Comparison of ENCODE assay signal across 12 cellular contexts in genomic region chr1:225847610-225848009, GRCh38. TPM values are rescaled to one million over a fixed set of nuclear protein-coding genes. Genes with fewer than 3 reads are reported as not detected.
DNase-seq lines count a peak whose midpoint lies in the region; ATAC-seq and TF ChIP-seq lines count a peak whose summit lies in the region.
"Had no signal": no experiment of that assay in that cellular context is flagged by ENCODE, and none has a peak within 500 bp of the region (broad histone marks: within the 10 kb centered on the region; RNA-seq: fewer than 3 reads in every experiment).

No MANE protein-coding gene starts in this region.

- H3K4me3 ChIP-seq in OCI-LY1 (ENCODE audit: low read depth, low read length, poor library complexity, severe bottlenecking) (no peak overlapping the region), esophagus muscularis mucosa (no peak overlapping the region)
- no peak overlapping the region for H3K4me3 ChIP-seq in naive thymus-derived CD4-positive, alpha-beta T cell (ENCODE audit: low read length)
- H3K4me3 ChIP-seq: ovary had no signal

- TF ChIP-seq CTCF in OCI-LY1 (IDR thresholded peaks at IDR 0.05; ENCODE audit: low read length) (no peak), MCF 10A (IDR thresholded peaks at IDR 0.05; ENCODE audit: unreplicated experiment) (no peak), esophagus muscularis mucosa (IDR thresholded peaks at IDR 0.05) (no peak)

- no peaks in the 10 kb centered on the region for H3K27me3 ChIP-seq in OCI-LY1 (ENCODE audit: insufficient read depth, low read length)
- H3K27me3 ChIP-seq in naive thymus-derived CD4-positive, alpha-beta T cell (ENCODE audit: control insufficient read depth in 2 of 2, insufficient read depth in 2 of 2, low read length in 2 of 2): no peaks in the 10 kb centered on the region
- no peaks in the 10 kb centered on the region for H3K27me3 ChIP-seq in esophagus muscularis mucosa
- H3K27me3 ChIP-seq: brain microvascular endothelial cell, ovary had no signal

- H3K9me3 Mint-ChIP-seq in naive thymus-derived CD4-positive, alpha-beta T cell: peaks cover 0 to 2% (median 0%) of the 10 kb centered on the region in 11 donors
- no peaks in the 10 kb centered on the region for H3K9me3 Mint-ChIP-seq in MCF 10A (ENCODE audit: unreplicated experiment)
- no peaks in the 10 kb centered on the region for H3K9me3 Mint-ChIP-seq in activated CD4-positive, alpha-beta T cell treated with anti-CD3 and anti-CD28 coated beads for 36 hours (ENCODE audit: low read depth)

- H3F3A ChIP-seq in OCI-LY1 (ENCODE audit: insufficient read depth, low read length): no peaks in the 10 kb centered on the region

- no peaks in the 10 kb centered on the region for H3K9me2 ChIP-seq in OCI-LY1 (ENCODE audit: low read depth, low read length)

- intact Hi-C loops in naive thymus-derived CD4-positive, alpha-beta T cell (cut with micrococcal nuclease): loop anchor here (1.0 to 5.0 kb wide), 6 partner anchors 19 to 370 kb away; partner anchors contain the start of gene SRP9 (in 2 of the 2)
- intact Hi-C loops in MCF 10A (cut with micrococcal nuclease): loop anchor here (5.0 kb wide), 2 partner anchors 130 to 290 kb away; no protein-coding TSS in a partner anchor
- intact Hi-C loops in activated CD4-positive, alpha-beta T cell treated with anti-CD3 and anti-CD28 coated beads for 36 hours (cut with DNase I, micrococcal nuclease): loop anchor here (2.0 to 10.0 kb wide), 2 partner anchors 373 kb away; no protein-coding TSS in a partner anchor
- intact Hi-C loops in esophagus muscularis mucosa (cut with DNase I): loop anchor here (2.0 to 10.0 kb wide), 4 partner anchors 37 to 373 kb away; partner anchors contain the start of gene EPHX1

- 80% methylated on average over 1 of the region's 4 CpGs for WGBS in esophagus muscularis mucosa

- peaks cover 27 to 61% (median 47%) of the 10 kb centered on the region in 7 donors for H3K4me1 Mint-ChIP-seq in naive thymus-derived CD4-positive, alpha-beta T cell
- no peaks in the 10 kb centered on the region for H3K4me1 Mint-ChIP-seq in MCF 10A (ENCODE audit: insufficient read depth, unreplicated experiment)
- peaks cover 42% of the 10 kb centered on the region for H3K4me1 Mint-ChIP-seq in activated CD4-positive, alpha-beta T cell treated with anti-CD3 and anti-CD28 coated beads for 36 hours

- H3K36me3 ChIP-seq in OCI-LY1 (ENCODE audit: insufficient read depth, low read length): no peaks in the 10 kb centered on the region; the same call in 1 of the 2 replicates
- H3K36me3 ChIP-seq in naive thymus-derived CD4-positive, alpha-beta T cell (ENCODE audit: control insufficient read depth in 2 of 3, insufficient read depth in 3 of 3, low read length in 3 of 3): peaks cover 12 to 72% (median 17%) of the 10 kb centered on the region in 3 experiments
- peaks cover 28 to 92% (median 83%) of the 10 kb centered on the region in 4 donors for H3K36me3 ChIP-seq in esophagus muscularis mucosa
- H3K36me3 ChIP-seq: brain microvascular endothelial cell, ovary had no signal

- DNase-seq in naive thymus-derived CD4-positive, alpha-beta T cell: no peak
- DNase-seq in MCF 10A (ENCODE audit: unreplicated experiment): no peak
- no peak for DNase-seq in activated CD4-positive, alpha-beta T cell treated with anti-CD3 and anti-CD28 coated beads for 36 hours
- DNase-seq in esophagus muscularis mucosa (ENCODE audit: extremely low spot score): no peak
- DNase-seq: brain microvascular endothelial cell, HCEC 1CT, ovary had no signal

- peak overlapping the region in 3 of 10 donors; percentile 66 to 78 (median 77) for H3K4me3 Mint-ChIP-seq in naive thymus-derived CD4-positive, alpha-beta T cell
- H3K4me3 Mint-ChIP-seq in MCF 10A (ENCODE audit: unreplicated experiment): no peak overlapping the region
- H3K4me3 Mint-ChIP-seq in activated CD4-positive, alpha-beta T cell treated with anti-CD3 and anti-CD28 coated beads for 36 hours: no peak overlapping the region
- H3K4me3 Mint-ChIP-seq: WTC11 had no signal

- CTCF ChIA-PET in naive thymus-derived CD4-positive, alpha-beta T cell (lab: Charles Lee): interaction anchor here (0.5 to 1.2 kb wide), 3 partner anchors 23 to 63 kb away, joined by 3 to 4 read pairs (median 3); no protein-coding TSS in a partner anchor
- CTCF ChIA-PET in MCF 10A (lab: Yijun Ruan, JAX): interaction anchor here (0.9 to 6.3 kb wide), 7 partner anchors 10 to 374 kb away, joined by 3 to 58 read pairs (median 5); partner anchors contain the start of gene SRP9
- CTCF ChIA-PET in activated CD4-positive, alpha-beta T cell treated with anti-CD3 and anti-CD28 coated beads for 36 hours (lab: Charles Lee): no interaction called here

- POLR2A ChIA-PET in naive thymus-derived CD4-positive, alpha-beta T cell (lab: Charles Lee): interaction anchor here (0.8 to 3.8 kb wide), 4 partner anchors 34 to 151 kb away, joined by 4 to 21 read pairs (median 13); partner anchors contain the start of genes PYCR2, SRP9 and TMEM63A
- POLR2A ChIA-PET in MCF 10A (lab: Yijun Ruan, JAX): interaction anchor here (0.7 to 3.0 kb wide), 2 partner anchors 69 to 370 kb away, joined by 3 to 22 read pairs; partner anchors contain the start of gene SRP9
- POLR2A ChIA-PET in activated CD4-positive, alpha-beta T cell treated with anti-CD3 and anti-CD28 coated beads for 36 hours (lab: Charles Lee): interaction anchor here (0.6 kb wide), 1 partner anchor 387 kb away, joined by 3 read pairs; no protein-coding TSS in a partner anchor

- peak; percentile 5 for ATAC-seq in GM19351 (IDR thresholded peaks at IDR 0.05; ENCODE audit: unreplicated experiment)
- peak; percentile 0 for ATAC-seq in HG02884 (IDR thresholded peaks at IDR 0.05; ENCODE audit: unreplicated experiment)
- no peak for ATAC-seq in naive thymus-derived CD4-positive, alpha-beta T cell
- ATAC-seq in activated CD4-positive, alpha-beta T cell treated with anti-CD3 and anti-CD28 coated beads for 36 hours: no peak
- no peak for ATAC-seq in HG03354 (IDR thresholded peaks at IDR 0.05; ENCODE audit: poor library complexity, severe bottlenecking, unreplicated experiment)
- ATAC-seq: WTC11 had no signal

- H4K20me1 ChIP-seq in OCI-LY1 (ENCODE audit: insufficient read depth, low read length): no peaks in the 10 kb centered on the region

- no peaks in the 10 kb centered on the region for H3K27me3 Mint-ChIP-seq in naive thymus-derived CD4-positive, alpha-beta T cell
- no peaks in the 10 kb centered on the region for H3K27me3 Mint-ChIP-seq in MCF 10A (ENCODE audit: insufficient read depth, unreplicated experiment)
- H3K27me3 Mint-ChIP-seq in activated CD4-positive, alpha-beta T cell treated with anti-CD3 and anti-CD28 coated beads for 36 hours: no peaks in the 10 kb centered on the region

- no peak for TF ChIP-seq POLR2A in esophagus muscularis mucosa (IDR thresholded peaks at IDR 0.05; ENCODE audit: low read depth)

- no TSS peak for BruUV-seq in MCF 10A (replicated peaks; lab: Mats Ljungman, UMichigan)

- H3K27ac Mint-ChIP-seq in naive thymus-derived CD4-positive, alpha-beta T cell: peak overlapping the region in 8 of 9 donors; percentile 76 to 98 (median 91)
- no peak overlapping the region for H3K27ac Mint-ChIP-seq in MCF 10A (ENCODE audit: low read depth, unreplicated experiment)
- no peak overlapping the region for H3K27ac Mint-ChIP-seq in activated CD4-positive, alpha-beta T cell treated with anti-CD3 and anti-CD28 coated beads for 36 hours

- no peak overlapping the region for H2AFZ ChIP-seq in OCI-LY1 (ENCODE audit: low read length)

- H3K9me3 ChIP-seq in OCI-LY1 (ENCODE audit: low read length) (no peaks in the 10 kb centered on the region; the same call in 1 of the 2 replicates), esophagus muscularis mucosa (no peaks in the 10 kb centered on the region)
- H3K9me3 ChIP-seq in naive thymus-derived CD4-positive, alpha-beta T cell (ENCODE audit: control insufficient read depth in 2 of 3, low read length in 3 of 3): no peaks in the 10 kb centered on the region
- H3K9me3 ChIP-seq: ovary had no signal

- peaks cover 33% of the 10 kb centered on the region for H3K4me1 ChIP-seq in OCI-LY1 (ENCODE audit: insufficient read depth, low read length, severe bottlenecking)
- peaks cover 31 to 47% of the 10 kb centered on the region in 2 donors for H3K4me1 ChIP-seq in naive thymus-derived CD4-positive, alpha-beta T cell (ENCODE audit: control insufficient read depth in 2 of 2, insufficient read depth in 2 of 2, low read length in 2 of 2)
- peaks cover 10 to 34% (median 15%) of the 10 kb centered on the region in 4 donors for H3K4me1 ChIP-seq in esophagus muscularis mucosa

- peak overlapping the region; percentile 52; the same call in 1 of the 2 replicates for H3K4me2 ChIP-seq in OCI-LY1 (ENCODE audit: low read length)

- H3K27ac ChIP-seq in OCI-LY1 (ENCODE audit: low read depth, low read length, poor library complexity, severe bottlenecking): peak overlapping the region; percentile 90
- peak overlapping the region; percentile 63 for H3K27ac ChIP-seq in naive thymus-derived CD4-positive, alpha-beta T cell (ENCODE audit: low read depth, low read length)
- H3K27ac ChIP-seq in esophagus muscularis mucosa (replicated peaks in 1 of 4): no peak overlapping the region

- no peak for TF ChIP-seq EP300 in esophagus muscularis mucosa (IDR thresholded peaks at IDR 0.05)

- peaks cover 4 to 35% (median 16%) of the 10 kb centered on the region in 5 donors for H3K36me3 Mint-ChIP-seq in naive thymus-derived CD4-positive, alpha-beta T cell
- peaks cover 36% of the 10 kb centered on the region for H3K36me3 Mint-ChIP-seq in MCF 10A (ENCODE audit: insufficient read depth, unreplicated experiment)
- H3K36me3 Mint-ChIP-seq in activated CD4-positive, alpha-beta T cell treated with anti-CD3 and anti-CD28 coated beads for 36 hours (ENCODE audit: low read depth): peaks cover 32% of the 10 kb centered on the region

- no peaks in the 10 kb centered on the region for H3K79me2 ChIP-seq in OCI-LY1 (ENCODE audit: insufficient read depth, low read length)

- peak overlapping the region; percentile 7; the same call in 1 of the 2 replicates for H3K9ac ChIP-seq in OCI-LY1 (ENCODE audit: low read length)

RNA-seq across cellular contexts. Expression of gene TMEM63A, which starts 34.6 kb away (rescaled TPM):
- 100 to 1,000 TPM; 189 to 611 (median 383) TPM for total RNA-seq in naive thymus-derived CD4-positive, alpha-beta T cell
- 10 to 100 TPM; 55.0 to 85.3 TPM for polyA plus RNA-seq in naive thymus-derived CD4-positive, alpha-beta T cell
- total RNA-seq in MCF 10A (2022) (52.1 and 71.2 TPM in 2 replicates), esophagus muscularis mucosa (10 to 100 TPM; 14.6 to 30.7 (median 24.5) TPM)
- 10 to 100 TPM; 47.3 to 48.0 TPM for total RNA-seq in activated CD4-positive, alpha-beta T cell treated with anti-CD3 and anti-CD28 coated beads for 36 hours

RNA-seq across cellular contexts. Expression of gene EPHX1, which starts 37.7 kb away (rescaled TPM):
- 1 to 10 TPM; 1.5 to 3.2 (median 2.0) TPM for total RNA-seq in naive thymus-derived CD4-positive, alpha-beta T cell
- under 1 TPM; 0.66 to 0.83 TPM for polyA plus RNA-seq in naive thymus-derived CD4-positive, alpha-beta T cell
- 25.0 and 35.8 TPM in 2 replicates for total RNA-seq in MCF 10A (2022)
- 1 to 10 TPM; 2.5 to 2.6 TPM for total RNA-seq in activated CD4-positive, alpha-beta T cell treated with anti-CD3 and anti-CD28 coated beads for 36 hours
- 100 to 1,000 TPM in 1 of 4 donors, 10 to 100 TPM in 3; 59.0 to 136 (median 85.6) TPM for total RNA-seq in esophagus muscularis mucosa

RNA-seq across cellular contexts. Expression of gene LEFTY1, which starts 41.3 kb away (rescaled TPM):
- total RNA-seq in naive thymus-derived CD4-positive, alpha-beta T cell: under 1 TPM in 2 of 5 experiments, not detected in 3; 0.84 to 0.85 TPM
- polyA plus RNA-seq in naive thymus-derived CD4-positive, alpha-beta T cell: not detected
- total RNA-seq in MCF 10A (2022) (not detected in 2 replicates), esophagus muscularis mucosa (under 1 TPM in 1 of 4 donors, not detected in 3; 0.33 TPM)
- not detected for total RNA-seq in activated CD4-positive, alpha-beta T cell treated with anti-CD3 and anti-CD28 coated beads for 36 hours

Comparison
In these comparisons a context has a peak if more than half of its experiments do, and no peak if none do; other contexts are left out.
1. ATAC-seq: peak in GM19351 (single experiment) and HG02884 (single experiment); none in naive thymus-derived CD4-positive, alpha-beta T cell (single experiment), activated CD4-positive, alpha-beta T cell treated with anti-CD3 and anti-CD28 coated beads for 36 hours (single experiment) and HG03354 (single experiment).
2. H3K27ac ChIP-seq: peak in OCI-LY1 (single experiment) and naive thymus-derived CD4-positive, alpha-beta T cell (single experiment); none in esophagus muscularis mucosa (0 of 4).
3. H3K27ac Mint-ChIP-seq: peak in naive thymus-derived CD4-positive, alpha-beta T cell (8 of 9); none in MCF 10A (single experiment) and activated CD4-positive, alpha-beta T cell treated with anti-CD3 and anti-CD28 coated beads for 36 hours (single experiment).